Comparison of ENCODE assay signal across 8 cellular contexts in the genomic region with DNA sequence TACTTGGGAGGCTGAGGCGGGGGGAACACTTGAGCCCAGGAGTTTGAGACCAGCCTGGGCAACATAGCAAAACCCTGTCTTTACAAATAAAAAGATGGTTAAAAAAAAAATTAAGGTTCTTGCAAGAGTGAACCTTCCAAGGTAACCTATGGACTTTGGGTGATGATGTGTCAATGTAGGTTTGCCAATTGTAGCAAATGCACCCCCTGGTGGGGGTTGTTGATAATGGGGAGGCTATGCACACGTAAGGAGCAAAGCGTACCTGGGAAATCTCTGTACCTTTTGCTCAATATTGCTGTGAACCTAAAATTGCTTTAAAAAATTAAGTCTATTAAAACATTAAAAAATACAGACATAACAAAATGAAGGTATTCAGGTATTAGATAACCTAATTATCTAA.
DNase-seq lines count a peak whose midpoint lies in the region; ATAC-seq and TF ChIP-seq lines count a peak whose summit lies in the region.

No MANE protein-coding gene starts in this region.

- DNase-seq in ACHN (peak; percentile 55), NCI-H2227 (lab: John Stamatoyannopoulos, UW; ENCODE audit: unreplicated experiment) (peak; percentile 29), choroid plexus epithelial cell (ENCODE audit: low read depth) (peak; percentile 40), retinal pigment epithelial cell (ENCODE audit: low read depth) (no peak), immature natural killer cell (no peak)
- no peak for DNase-seq in activated CD4-positive, CD25-positive, alpha-beta regulatory T cell treated with anti-CD3 and anti-CD28 coated beads, Interleukin-2, amount 50 U/mL, for 72 hours

- H3K27me3 Mint-ChIP-seq in immature natural killer cell (ENCODE audit: low read depth in 3 of 3), result no peaks in the 10 kb centered on the region

- TF ChIP-seq CTCF in choroid plexus epithelial cell (conservative IDR thresholded peaks at IDR 0.05; ENCODE audit: low read depth, low read length), result peak; percentile 66
- TF ChIP-seq CTCF in retinal pigment epithelial cell (conservative IDR thresholded peaks at IDR 0.05; ENCODE audit: low read depth, low read length), result peak; percentile 60

- H3K4me3 Mint-ChIP-seq in immature natural killer cell, result no peak overlapping the region

- H3K27ac Mint-ChIP-seq in immature natural killer cell, result no peak overlapping the region

- H3K36me3 Mint-ChIP-seq in immature natural killer cell, result peaks cover 15 to 38% (median 32%) of the 10 kb centered on the region in 3 donors

- in situ Hi-C loops in ACHN (cut with HindIII; ENCODE audit: low pct_ligation_motif_present, low pct_unique_long_range_greater_than_20kb, low sequenced_read_pairs), result no loop called here

- no peak overlapping the region for H3K4me3 ChIP-seq in choroid plexus epithelial cell (ENCODE audit: low read depth, low read length)
- H3K4me3 ChIP-seq in retinal pigment epithelial cell (ENCODE audit: low read length), result no peak overlapping the region

- H3K4me1 Mint-ChIP-seq in immature natural killer cell, result no peaks in the 10 kb centered on the region

- ATAC-seq in GM18508 (IDR thresholded peaks at IDR 0.05; ENCODE audit: insufficient read depth, unreplicated experiment) (peak; percentile 57), HG03439 (IDR thresholded peaks at IDR 0.05; ENCODE audit: unreplicated experiment) (no peak)

- no peaks in the 10 kb centered on the region for H3K9me3 Mint-ChIP-seq in immature natural killer cell

Comparison
In these comparisons a context has a peak if more than half of its experiments do, and no peak if none do; other contexts are left out.
1. DNase-seq: peak in ACHN (single experiment), NCI-H2227 (single experiment) and choroid plexus epithelial cell (single experiment); none in retinal pigment epithelial cell (single experiment), activated CD4-positive, CD25-positive, alpha-beta regulatory T cell treated with anti-CD3 and anti-CD28 coated beads, Interleukin-2, amount 50 U/mL, for 72 hours (single experiment) and immature natural killer cell (0 of 3).